Comparison of ENCODE assay signal across 10 cellular contexts in the genomic region with DNA sequence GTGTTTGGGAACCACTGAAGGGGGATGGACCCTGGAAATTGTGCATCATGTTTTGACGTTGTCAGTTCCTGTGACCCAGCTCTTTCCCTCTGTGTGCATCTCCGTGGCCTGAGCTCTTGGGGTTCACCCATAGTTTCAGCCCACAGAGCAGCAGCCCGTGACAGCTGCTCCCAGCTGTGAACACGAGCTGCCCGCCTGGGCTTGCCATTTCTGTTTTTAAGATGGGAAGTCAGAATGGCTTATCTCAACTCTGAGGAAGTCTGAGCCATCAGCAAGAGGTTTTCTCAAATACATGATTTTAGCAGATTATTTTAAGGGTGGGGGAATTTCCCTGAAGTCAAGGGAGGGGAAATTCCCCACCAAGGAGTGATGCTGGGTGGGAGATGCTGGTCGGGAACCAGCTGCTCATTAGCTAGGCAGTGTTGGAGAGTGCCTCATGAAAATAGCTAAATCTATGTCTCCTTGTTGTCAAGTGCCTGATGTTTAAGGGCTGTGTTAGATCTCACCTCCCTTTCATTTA. TPM values are rescaled to one million over a fixed set of nuclear protein-coding genes. Genes with fewer than 3 reads are reported as not detected.
DNase-seq lines count a peak whose midpoint lies in the region; ATAC-seq and TF ChIP-seq lines count a peak whose summit lies in the region.
"Had no signal": no experiment of that assay in that cellular context is flagged by ENCODE, and none has a peak within 500 bp of the region (broad histone marks: within the 10 kb centered on the region; RNA-seq: fewer than 3 reads in every experiment).

No MANE protein-coding gene starts in this region.

- no peaks in the 10 kb centered on the region for H3K36me3 ChIP-seq in left ventricle myocardium inferior

- H3K9me3 ChIP-seq in left ventricle myocardium inferior (replicated peaks) = no peaks in the 10 kb centered on the region

- ATAC-seq in GM19372 (IDR thresholded peaks at IDR 0.05; ENCODE audit: low read depth, unreplicated experiment) = peak; percentile 51
- ATAC-seq in HG03280 (IDR thresholded peaks at IDR 0.05; ENCODE audit: unreplicated experiment) = peak; percentile 49
- ATAC-seq: Panc1 had no signal

- no peaks in the 10 kb centered on the region for H3K27me3 ChIP-seq in left ventricle myocardium inferior (ENCODE audit: low read depth)

- TF ChIP-seq CTCF in left ventricle myocardium inferior (IDR thresholded peaks at IDR 0.05; ENCODE audit: borderline replicate concordance) (no peak), foreskin fibroblast (IDR thresholded peaks at IDR 0.05; ENCODE audit: low read depth, low read length) (no peak)

- H3K4me1 ChIP-seq in left ventricle myocardium inferior = peaks cover 59% of the 10 kb centered on the region

- DNase-seq in activated CD8-positive, alpha-beta memory T cell treated with anti-CD3 and anti-CD28 coated beads, Interleukin-2, amount 50 U/mL, for 24 hours (ENCODE audit: extremely low read depth) = peak; percentile 51
- peak; percentile 62 for DNase-seq in left ventricle myocardium inferior
- DNase-seq in stimulated activated CD8-positive, alpha-beta memory T cell treated with anti-CD3 and anti-CD28 coated beads, Interleukin-15, amount 100 ng/mL, for 48 hours (ENCODE audit: low read depth in 2 of 2) = peak; percentile 65 to 71
- DNase-seq in DMS53 (lab: John Stamatoyannopoulos, UW) = no peak
- DNase-seq in foreskin fibroblast = no peak
- no peak for DNase-seq in dermis blood vessel endothelial cell

- peak overlapping the region; percentile 91 for H3K27ac ChIP-seq in left ventricle myocardium inferior (replicated peaks)

- H3K4me3 ChIP-seq in left ventricle myocardium inferior = no peak overlapping the region
- H3K4me3 ChIP-seq in foreskin fibroblast (ENCODE audit: low read depth in 1 of 2, low read length in 2 of 2) = no peak overlapping the region

- intact Hi-C loops in left ventricle myocardium inferior (cut with micrococcal nuclease) = no loop called here

RNA-seq across cellular contexts. Expression of a gene that starts 34.9 kb away (rescaled TPM):
- 3.0 TPM for total RNA-seq in left ventricle myocardium inferior
- total RNA-seq in dermis blood vessel endothelial cell = not detected in 2 replicates
- total RNA-seq: kidney epithelial cell had no signal

Comparison
In these comparisons a context has a peak if more than half of its experiments do, and no peak if none do; other contexts are left out.
1. DNase-seq: peak in activated CD8-positive, alpha-beta memory T cell treated with anti-CD3 and anti-CD28 coated beads, Interleukin-2, amount 50 U/mL, for 24 hours (single experiment), left ventricle myocardium inferior (single experiment) and stimulated activated CD8-positive, alpha-beta memory T cell treated with anti-CD3 and anti-CD28 coated beads, Interleukin-15, amount 100 ng/mL, for 48 hours (2 of 2); none in DMS53 (single experiment), foreskin fibroblast (0 of 2) and dermis blood vessel endothelial cell (single experiment).